36 cellular contexts compared by ENCODE assay signal in the genomic region with DNA sequence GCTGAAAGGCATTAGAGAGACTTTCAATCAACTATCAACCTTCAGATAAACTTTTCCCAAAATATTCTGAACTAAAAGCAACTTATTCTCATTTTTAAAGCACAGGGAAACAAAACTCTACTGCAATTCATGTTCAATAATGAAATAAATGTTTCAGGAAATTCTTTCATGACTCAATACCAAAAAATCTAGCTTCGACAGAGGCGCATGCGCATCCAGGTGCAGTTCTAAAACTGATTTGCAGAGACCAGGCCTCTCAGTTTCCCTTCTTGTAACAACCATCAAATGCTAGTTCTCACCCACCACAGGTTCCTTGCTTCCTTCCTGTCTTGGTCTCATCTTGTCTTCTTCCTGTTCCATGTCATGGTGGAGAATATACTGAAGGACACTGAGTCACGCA.
"Had no signal": no experiment of that assay in that cellular context is flagged by ENCODE, and none has a peak within 500 bp of the region (broad histone marks: within the 10 kb centered on the region; RNA-seq: fewer than 3 reads in every experiment).

No MANE protein-coding gene starts in this region.

- H3K9me3 Mint-ChIP-seq: activated B cell treated with CpG ODN at 0.5 μM for 24 hours; activated CD8-positive, alpha-beta T cell treated with anti-CD3 and anti-CD28 coated beads for 36 hours; activated naive CD4-positive, alpha-beta T cell treated with anti-CD3 and anti-CD28 coated beads for 36 hours; activated naive CD4-positive, alpha-beta T cell treated with anti-CD3 and anti-CD28 coated beads, Interleukin-2, amount 50 U/mL, for 24 hours; activated naive CD8-positive, alpha-beta T cell treated with anti-CD3 and anti-CD28 coated beads for 36 hours; activated naive CD8-positive, alpha-beta T cell treated with anti-CD3 and anti-CD28 coated beads, Interleukin-2, amount 50 U/mL, for 24 hours; activated T-helper 1 cell treated with anti-CD3 and anti-CD28 coated beads, Interleukin-12 subunit alpha, Interleukin-12 subunit beta, Interleukin-2, Interleukin-4 antibody, amounts not matched to agents 30 ng/mL and 10 ng/mL and 1 ng/mL, durations not matched to agents 14 hours and 24 hours and 36 hours; activated T-helper 2 cell treated with anti-CD3 and anti-CD28 coated beads, Interferon-gamma antibody, Interleukin-2, Interleukin-4, amounts not matched to agents 10 μg/mL and 5 μg/mL and 100 μg/mL, durations not matched to agents 14 hours and 24 hours and 36 hours; effector memory CD8-positive, alpha-beta T cell; T-helper 2 cell treated with Interferon-gamma antibody and Interleukin-4, amounts not matched to agents 5 μg/mL and 100 μg/mL, for 36 hours had no signal

- H3K27me3 ChIP-seq: adrenal gland, body of pancreas, esophagus squamous epithelium had no signal

- DNase-seq: activated B cell treated with CpG ODN at 0.5 μM for 24 hours; activated CD4-positive, alpha-beta T cell treated with anti-CD3 and anti-CD28 coated beads for 48 hours; activated CD4-positive, alpha-beta T cell treated with anti-CD3 and anti-CD28 coated beads, Interleukin-2, amount 50 U/mL, for 1 hour; activated CD4-positive, alpha-beta T cell treated with anti-CD3 and anti-CD28 coated beads, Interleukin-2, amount 50 U/mL, for 48 hours; activated CD8-positive, alpha-beta memory T cell treated with anti-CD3 and anti-CD28 coated beads, Interleukin-2, amount 10 ng/mL, durations not matched to agents 7 days and 5 days; activated CD8-positive, alpha-beta memory T cell treated with anti-CD3 and anti-CD28 coated beads, Interleukin-2, amount 50 U/mL, for 4 hours; activated CD8-positive, alpha-beta T cell treated with anti-CD3 and anti-CD28 coated beads for 36 hours; activated effector memory CD4-positive, alpha-beta T cell treated with anti-CD3 and anti-CD28 coated beads, Interleukin-2, amount 50 U/mL, for 16 hours; activated naive CD4-positive, alpha-beta T cell treated with anti-CD3 and anti-CD28 coated beads for 36 hours; activated naive CD8-positive, alpha-beta T cell treated with anti-CD3 and anti-CD28 coated beads for 36 hours; activated naive CD8-positive, alpha-beta T cell treated with anti-CD3 and anti-CD28 coated beads, Interleukin-2, amount 50 U/mL, for 24 hours; activated T-cell treated with anti-CD3 and anti-CD28 coated beads, Interleukin-2, amount 50 U/mL, for 1 hour; activated T-cell treated with anti-CD3 and anti-CD28 coated beads, Interleukin-2, amount 50 U/mL, for 48 hours; adrenal gland; amygdala; aorta; body of pancreas; caudate nucleus; cortex of kidney; dermis blood vessel endothelial cell; effector CD4-positive, alpha-beta T cell; effector memory CD8-positive, alpha-beta T cell; esophagus squamous epithelium; foreskin melanocyte; T-helper 1 cell; T-helper 17 cell; T1000; WERI-Rb-1 had no signal

- H3K36me3 ChIP-seq: adrenal gland, esophagus squamous epithelium, gastroesophageal sphincter, WERI-Rb-1 had no signal

- ATAC-seq: activated CD4-positive, CD25-positive, alpha-beta regulatory T cell treated with anti-CD3 and anti-CD28 coated beads, Interleukin-2, amount 50 U/mL, for 24 hours; activated CD8-positive, alpha-beta memory T cell treated with anti-CD3 and anti-CD28 coated beads, Interleukin-2, amount 10 ng/mL, durations not matched to agents 7 days and 5 days; activated CD8-positive, alpha-beta T cell treated with anti-CD3 and anti-CD28 coated beads for 36 hours; activated naive CD8-positive, alpha-beta T cell treated with anti-CD3 and anti-CD28 coated beads, Interleukin-2, amount 50 U/mL, for 24 hours; body of pancreas; effector memory CD8-positive, alpha-beta T cell; gastroesophageal sphincter; T-helper 17 cell had no signal

- FAIRE-seq: colon had no signal

- H3K4me3 ChIP-seq: adrenal gland, body of pancreas, esophagus squamous epithelium, gastroesophageal sphincter had no signal

- H3K27ac ChIP-seq: adrenal gland, body of pancreas, epithelial cell of prostate, esophagus squamous epithelium, gastroesophageal sphincter, WERI-Rb-1 had no signal

- H3K27me3 Mint-ChIP-seq: activated naive CD8-positive, alpha-beta T cell treated with anti-CD3 and anti-CD28 coated beads for 36 hours had no signal

- H3K36me3 Mint-ChIP-seq: activated CD8-positive, alpha-beta memory T cell treated with anti-CD3 and anti-CD28 coated beads, Interleukin-2, amount 10 ng/mL, durations not matched to agents 7 days and 5 days; activated naive CD4-positive, alpha-beta T cell treated with anti-CD3 and anti-CD28 coated beads, Interleukin-2, amount 50 U/mL, for 24 hours; activated naive CD8-positive, alpha-beta T cell treated with anti-CD3 and anti-CD28 coated beads for 36 hours had no signal

- H3K27ac Mint-ChIP-seq: activated B cell treated with CpG ODN at 0.5 μM for 24 hours; activated CD8-positive, alpha-beta memory T cell treated with anti-CD3 and anti-CD28 coated beads, Interleukin-2, amount 10 ng/mL, durations not matched to agents 7 days and 5 days; activated CD8-positive, alpha-beta T cell treated with anti-CD3 and anti-CD28 coated beads for 36 hours; activated naive CD4-positive, alpha-beta T cell treated with anti-CD3 and anti-CD28 coated beads for 36 hours; activated naive CD4-positive, alpha-beta T cell treated with anti-CD3 and anti-CD28 coated beads, Interleukin-2, amount 50 U/mL, for 24 hours; activated naive CD8-positive, alpha-beta T cell treated with anti-CD3 and anti-CD28 coated beads for 36 hours; activated naive CD8-positive, alpha-beta T cell treated with anti-CD3 and anti-CD28 coated beads, Interleukin-2, amount 50 U/mL, for 24 hours; activated T-helper 1 cell treated with anti-CD3 and anti-CD28 coated beads, Interleukin-12 subunit alpha, Interleukin-12 subunit beta, Interleukin-2, Interleukin-4 antibody, amounts not matched to agents 30 ng/mL and 10 ng/mL and 1 ng/mL, durations not matched to agents 14 hours and 24 hours and 36 hours; activated T-helper 2 cell treated with anti-CD3 and anti-CD28 coated beads, Interferon-gamma antibody, Interleukin-2, Interleukin-4, amounts not matched to agents 10 μg/mL and 5 μg/mL and 100 μg/mL, durations not matched to agents 14 hours and 24 hours and 36 hours; effector memory CD8-positive, alpha-beta T cell; T-helper 17 cell; T-helper 2 cell treated with Interferon-gamma antibody and Interleukin-4, amounts not matched to agents 5 μg/mL and 100 μg/mL, for 36 hours had no signal

- H3K9me3 ChIP-seq: adrenal gland, body of pancreas, esophagus squamous epithelium, gastroesophageal sphincter had no signal

- H3K4me3 Mint-ChIP-seq: activated B cell treated with CpG ODN at 0.5 μM for 24 hours; activated CD8-positive, alpha-beta memory T cell treated with anti-CD3 and anti-CD28 coated beads, Interleukin-2, amount 10 ng/mL, durations not matched to agents 7 days and 5 days; activated CD8-positive, alpha-beta T cell treated with anti-CD3 and anti-CD28 coated beads for 36 hours; activated naive CD4-positive, alpha-beta T cell treated with anti-CD3 and anti-CD28 coated beads for 36 hours; activated naive CD4-positive, alpha-beta T cell treated with anti-CD3 and anti-CD28 coated beads, Interleukin-2, amount 50 U/mL, for 24 hours; activated naive CD8-positive, alpha-beta T cell treated with anti-CD3 and anti-CD28 coated beads for 36 hours; activated naive CD8-positive, alpha-beta T cell treated with anti-CD3 and anti-CD28 coated beads, Interleukin-2, amount 50 U/mL, for 24 hours; activated T-helper 1 cell treated with anti-CD3 and anti-CD28 coated beads, Interleukin-12 subunit alpha, Interleukin-12 subunit beta, Interleukin-2, Interleukin-4 antibody, amounts not matched to agents 30 ng/mL and 10 ng/mL and 1 ng/mL, durations not matched to agents 14 hours and 24 hours and 36 hours; effector memory CD8-positive, alpha-beta T cell; T-helper 17 cell; T-helper 2 cell treated with Interferon-gamma antibody and Interleukin-4, amounts not matched to agents 5 μg/mL and 100 μg/mL, for 36 hours had no signal

- H3K4me1 ChIP-seq: adrenal gland, body of pancreas, esophagus squamous epithelium, gastroesophageal sphincter had no signal

- H3K4me1 Mint-ChIP-seq: activated B cell treated with CpG ODN at 0.5 μM for 24 hours had no signal
